Comparison of ENCODE assay signal across 23 cellular contexts in genomic region chr5:75199946-75200345, GRCh38. TPM values are rescaled to one million over a fixed set of nuclear protein-coding genes. Genes with fewer than 3 reads are reported as not detected.
"Had no signal": no experiment of that assay in that cellular context is flagged by ENCODE, and none has a peak within 500 bp of the region (broad histone marks: within the 10 kb centered on the region; RNA-seq: fewer than 3 reads in every experiment).

No MANE protein-coding gene starts in this region.

- H3K9ac ChIP-seq: KMS-11 had no signal

- H3K9me3 ChIP-seq: SJSA1 had no signal

- ATAC-seq: HepG2 had no signal

- H3K27ac ChIP-seq: KMS-11, SJSA1, SK-N-MC had no signal

- DNase-seq: IMR-90, Kasumi-1, MM.1S, NCI-H1092 treated with DMSO at 0.1 percent for 48 hours, NCI-H1436, NCI-H187, NCI-H2029, NCI-H2081 treated with DMSO at 0.1 percent for 48 hours, NCI-H2171, NCI-H226, NCI-H446, NCI-H510A, NCI-H524 treated with DMSO at 0.1 percent for 48 hours, NCI-H69, NCI-H774, Right ventricle myocardium superior, SIG-M5 had no signal

- H3K36me3 ChIP-seq: SJSA1 had no signal

- H3K4me3 ChIP-seq: SJSA1, SK-N-MC had no signal

- H3K4me1 ChIP-seq: SJSA1 had no signal

- H3K4me2 ChIP-seq: KMS-11 had no signal

- FAIRE-seq: HepG2, RCC 7860 had no signal

RNA-seq across cellular contexts. Expression of gene ANKRD31, which starts 36.7 kb away (rescaled TPM):
- total RNA-seq: M059J, SJSA1 had no signal
